Comparison of ENCODE assay signal across 9 cellular contexts in genomic region chr11:32151036-32151435, GRCh38.
"Had no signal": no experiment of that assay in that cellular context is flagged by ENCODE, and none has a peak within 500 bp of the region (broad histone marks: within the 10 kb centered on the region; RNA-seq: fewer than 3 reads in every experiment).

No MANE protein-coding gene starts in this region.

- H3K27ac ChIP-seq: HL-60, KMS-11 had no signal

- H3K36me3 ChIP-seq: HAP-1 had no signal

- H3K4me3 ChIP-seq: GM23338, HAP-1 had no signal

- DNase-seq: H7, HFFc6, KBM-7 had no signal

- FAIRE-seq: H1 had no signal

- H3K9ac ChIP-seq: KMS-11 had no signal

- H2AFZ ChIP-seq: GM23338 had no signal

- H3K9me3 ChIP-seq: HAP-1 had no signal

- H3K4me1 ChIP-seq: HAP-1 had no signal

- H3K4me2 ChIP-seq: GM23338, KMS-11 had no signal

- ATAC-seq: GM23338, HCT116 had no signal
